19 cellular contexts compared by ENCODE assay signal in genomic region chr9:110659891-110660541, GRCh38. TPM values are rescaled to one million over a fixed set of nuclear protein-coding genes. Genes with fewer than 3 reads are reported as not detected.
DNase-seq lines count a peak whose midpoint lies in the region; ATAC-seq and TF ChIP-seq lines count a peak whose summit lies in the region.
"Had no signal": no experiment of that assay in that cellular context is flagged by ENCODE, and none has a peak within 500 bp of the region (broad histone marks: within the 10 kb centered on the region; RNA-seq: fewer than 3 reads in every experiment).

No MANE protein-coding gene starts in this region.

- DNase-seq in mammary epithelial cell (peak; percentile 23), breast epithelium (ENCODE audit: low spot score in 2 of 2) (no peak), SK-N-SH (peak; percentile 32), glomerular visceral epithelial cell (ENCODE audit: extremely low spot score) (peak; percentile 5), vagina (ENCODE audit: extremely low spot score in 2 of 2) (no peak), adrenal gland (no peak)
- no peak for DNase-seq in activated CD8-positive, alpha-beta memory T cell treated with anti-CD3 and anti-CD28 coated beads, Interleukin-2, amount 10 ng/mL, durations not matched to agents 7 days and 5 days
- DNase-seq: ACHN; activated CD4-positive, alpha-beta T cell treated with anti-CD3 and anti-CD28 coated beads, Interleukin-2, amount 10 ng/mL, durations not matched to agents 7 days and 5 days; activated naive CD8-positive, alpha-beta T cell treated with anti-CD3 and anti-CD28 coated beads, Interleukin-2, amount 50 U/mL, for 24 hours; activated T-cell treated with anti-CD3 and anti-CD28 coated beads, Interleukin-2, amount 50 U/mL, for 48 hours; heart left ventricle; NCI-H446 treated with DMSO at 0.1 percent for 48 hours; pancreas; stimulated activated naive B cell treated with anti-CD40 and anti-IgM and Interleukin-4, amounts not matched to agents 10 μg/mL and 1 μg/mL and 100 μg/mL, for 72 hours; upper lobe of right lung had no signal

- CTCF ChIA-PET in mammary epithelial cell (lab: Charles Lee; ENCODE audit: low non-redundant PET): no interaction called here
- CTCF ChIA-PET in SK-N-SH (lab: Yijun Ruan, JAX): interaction anchor here (0.6 to 1.7 kb wide), 7 partner anchors 9 to 376 kb away, joined by 3 to 11 read pairs (median 3); no protein-coding TSS in a partner anchor
- CTCF ChIA-PET in activated CD8-positive, alpha-beta memory T cell treated with anti-CD3 and anti-CD28 coated beads, Interleukin-2, amount 10 ng/mL, durations not matched to agents 7 days and 5 days (lab: Charles Lee): no interaction called here

- POLR2A ChIA-PET in SK-N-SH (lab: Yijun Ruan, JAX): no interaction called here

- TF ChIP-seq EP300 in SK-N-SH (IDR thresholded peaks at IDR 0.05; ENCODE audit: borderline replicate concordance in 1 of 2, low read depth in 1 of 2, low read length in 1 of 2): peak; percentile 90 to 96

- H3K9me3 Mint-ChIP-seq in activated CD8-positive, alpha-beta memory T cell treated with anti-CD3 and anti-CD28 coated beads, Interleukin-2, amount 10 ng/mL, durations not matched to agents 7 days and 5 days (ENCODE audit: low read depth): peaks cover 3% of the 10 kb centered on the region
- H3K9me3 Mint-ChIP-seq: activated CD4-positive, alpha-beta T cell treated with anti-CD3 and anti-CD28 coated beads, Interleukin-2, amount 10 ng/mL, durations not matched to agents 7 days and 5 days; activated naive CD8-positive, alpha-beta T cell treated with anti-CD3 and anti-CD28 coated beads, Interleukin-2, amount 50 U/mL, for 24 hours had no signal

- ATAC-seq in activated CD8-positive, alpha-beta memory T cell treated with anti-CD3 and anti-CD28 coated beads, Interleukin-2, amount 10 ng/mL, durations not matched to agents 7 days and 5 days: no peak
- ATAC-seq in HG03521 (IDR thresholded peaks at IDR 0.05; ENCODE audit: unreplicated experiment): no peak
- ATAC-seq: activated naive CD8-positive, alpha-beta T cell treated with anti-CD3 and anti-CD28 coated beads, Interleukin-2, amount 50 U/mL, for 24 hours; heart left ventricle; pancreas; stimulated activated naive B cell treated with anti-CD40 and anti-IgM and Interleukin-4, amounts not matched to agents 10 μg/mL and 1 μg/mL and 100 μg/mL, for 72 hours; upper lobe of right lung had no signal

- H3K27ac ChIP-seq in mammary epithelial cell (ENCODE audit: insufficient read depth, low read depth, low read length) (no peak overlapping the region), breast epithelium (no peak overlapping the region), SK-N-SH (ENCODE audit: low read depth in 2 of 2, low read length in 1 of 2) (peak overlapping the region; percentile 75 to 80), vagina (peak overlapping the region; percentile 36), adrenal gland (no peak overlapping the region)
- H3K27ac ChIP-seq: heart left ventricle, pancreas, upper lobe of right lung had no signal

- no peaks in the 10 kb centered on the region for H3K36me3 ChIP-seq in mammary epithelial cell (ENCODE audit: insufficient read depth, low read length)
- no peaks in the 10 kb centered on the region for H3K36me3 ChIP-seq in breast epithelium
- H3K36me3 ChIP-seq in SK-N-SH (replicated peaks in 1 of 2; ENCODE audit: control insufficient read depth in 1 of 2, insufficient read depth in 2 of 2, low read length in 1 of 2): no peaks in the 10 kb centered on the region
- H3K36me3 ChIP-seq in vagina: no peaks in the 10 kb centered on the region
- no peaks in the 10 kb centered on the region for H3K36me3 ChIP-seq in adrenal gland (replicated peaks in 1 of 2)
- H3K36me3 ChIP-seq: heart left ventricle, pancreas, upper lobe of right lung had no signal

- H3K4me3 Mint-ChIP-seq in activated CD8-positive, alpha-beta memory T cell treated with anti-CD3 and anti-CD28 coated beads, Interleukin-2, amount 10 ng/mL, durations not matched to agents 7 days and 5 days: no peak overlapping the region
- H3K4me3 Mint-ChIP-seq: activated CD4-positive, alpha-beta T cell treated with anti-CD3 and anti-CD28 coated beads, Interleukin-2, amount 10 ng/mL, durations not matched to agents 7 days and 5 days; activated naive CD8-positive, alpha-beta T cell treated with anti-CD3 and anti-CD28 coated beads, Interleukin-2, amount 50 U/mL, for 24 hours; stimulated activated naive B cell treated with anti-CD40 and anti-IgM and Interleukin-4, amounts not matched to agents 10 μg/mL and 1 μg/mL and 100 μg/mL, for 72 hours had no signal

- no peak for TF ChIP-seq RAD21 in SK-N-SH (IDR thresholded peaks at IDR 0.05; ENCODE audit: low read length)

- H4K20me1 ChIP-seq in mammary epithelial cell (ENCODE audit: insufficient read depth, low read length) (no peaks in the 10 kb centered on the region), SK-N-SH (ENCODE audit: insufficient read depth) (no peaks in the 10 kb centered on the region)

- no peak overlapping the region for H3K27ac Mint-ChIP-seq in activated CD8-positive, alpha-beta memory T cell treated with anti-CD3 and anti-CD28 coated beads, Interleukin-2, amount 10 ng/mL, durations not matched to agents 7 days and 5 days
- H3K27ac Mint-ChIP-seq: activated CD4-positive, alpha-beta T cell treated with anti-CD3 and anti-CD28 coated beads, Interleukin-2, amount 10 ng/mL, durations not matched to agents 7 days and 5 days; activated naive CD8-positive, alpha-beta T cell treated with anti-CD3 and anti-CD28 coated beads, Interleukin-2, amount 50 U/mL, for 24 hours; stimulated activated naive B cell treated with anti-CD40 and anti-IgM and Interleukin-4, amounts not matched to agents 10 μg/mL and 1 μg/mL and 100 μg/mL, for 72 hours had no signal

- H3K4me1 ChIP-seq in mammary epithelial cell (ENCODE audit: insufficient read depth, low read length) (no peaks in the 10 kb centered on the region), breast epithelium (no peaks in the 10 kb centered on the region), SK-N-SH (ENCODE audit: control insufficient read depth in 1 of 2, insufficient read depth in 2 of 2, low read depth in 1 of 2, low read length in 1 of 2) (peaks cover 0 to 3% of the 10 kb centered on the region in 2 experiments; a peak in 1 of 4 replicates), vagina (no peaks in the 10 kb centered on the region), adrenal gland (replicated peaks in 1 of 2) (no peaks in the 10 kb centered on the region)
- H3K4me1 ChIP-seq: pancreas, upper lobe of right lung had no signal

- H3K27me3 ChIP-seq in mammary epithelial cell (ENCODE audit: insufficient read depth, low read length): no peaks in the 10 kb centered on the region
- H3K27me3 ChIP-seq in breast epithelium: no peaks in the 10 kb centered on the region
- H3K27me3 ChIP-seq in SK-N-SH (ENCODE audit: insufficient read depth): no peaks in the 10 kb centered on the region
- no peaks in the 10 kb centered on the region for H3K27me3 ChIP-seq in vagina
- H3K27me3 ChIP-seq in adrenal gland: no peaks in the 10 kb centered on the region
- H3K27me3 ChIP-seq: heart left ventricle, pancreas, upper lobe of right lung had no signal

- H3K9ac ChIP-seq in mammary epithelial cell (ENCODE audit: insufficient read depth, low read length): no peak overlapping the region
- no peak overlapping the region for H3K9ac ChIP-seq in SK-N-SH

- H3K9me3 ChIP-seq in mammary epithelial cell (replicated peaks; ENCODE audit: insufficient read depth, low read length): no peaks in the 10 kb centered on the region
- no peaks in the 10 kb centered on the region for H3K9me3 ChIP-seq in breast epithelium
- no peaks in the 10 kb centered on the region for H3K9me3 ChIP-seq in SK-N-SH
- no peaks in the 10 kb centered on the region for H3K9me3 ChIP-seq in vagina
- no peaks in the 10 kb centered on the region for H3K9me3 ChIP-seq in adrenal gland (replicated peaks in 1 of 3)
- H3K9me3 ChIP-seq: heart left ventricle, pancreas, upper lobe of right lung had no signal

- no peaks in the 10 kb centered on the region for H3K79me2 ChIP-seq in mammary epithelial cell (ENCODE audit: insufficient read depth, low read length)
- no peaks in the 10 kb centered on the region for H3K79me2 ChIP-seq in SK-N-SH (ENCODE audit: insufficient read depth)

- H2AFZ ChIP-seq in mammary epithelial cell (ENCODE audit: low read depth, low read length): no peak overlapping the region
- no peak overlapping the region; the same call in 1 of the 2 replicates for H2AFZ ChIP-seq in SK-N-SH (ENCODE audit: low read depth)

- TF ChIP-seq CTCF in mammary epithelial cell (conservative IDR thresholded peaks at IDR 0.05 in 1 of 2, IDR thresholded peaks at IDR 0.05 in 1 of 2; ENCODE audit: extremely low read depth in 1 of 2, insufficient read depth in 1 of 2, low read depth in 1 of 2, low read length in 2 of 2) (no peak), breast epithelium (IDR thresholded peaks at IDR 0.05) (no peak), SK-N-SH (IDR thresholded peaks at IDR 0.05) (no peak), vagina (IDR thresholded peaks at IDR 0.05) (no peak), adrenal gland (IDR thresholded peaks at IDR 0.05) (no peak)

- in situ Hi-C loops in mammary epithelial cell (cut with MboI; ENCODE audit: low sequenced_read_pairs in 2 of 2): no loop called here

- H3K27me3 Mint-ChIP-seq in activated CD8-positive, alpha-beta memory T cell treated with anti-CD3 and anti-CD28 coated beads, Interleukin-2, amount 10 ng/mL, durations not matched to agents 7 days and 5 days: no peaks in the 10 kb centered on the region
- H3K27me3 Mint-ChIP-seq: activated CD4-positive, alpha-beta T cell treated with anti-CD3 and anti-CD28 coated beads, Interleukin-2, amount 10 ng/mL, durations not matched to agents 7 days and 5 days; activated naive CD8-positive, alpha-beta T cell treated with anti-CD3 and anti-CD28 coated beads, Interleukin-2, amount 50 U/mL, for 24 hours; stimulated activated naive B cell treated with anti-CD40 and anti-IgM and Interleukin-4, amounts not matched to agents 10 μg/mL and 1 μg/mL and 100 μg/mL, for 72 hours had no signal

- no peak for TF ChIP-seq POLR2A in breast epithelium (IDR thresholded peaks at IDR 0.05)
- TF ChIP-seq POLR2A in vagina (IDR thresholded peaks at IDR 0.05): no peak
- TF ChIP-seq POLR2A in adrenal gland (IDR thresholded peaks at IDR 0.05): no peak

- WGBS in mammary epithelial cell (ENCODE audit: low coverage, missing lambda C conversion rate): 84% methylated on average over 2 of the region's 2 CpGs
- 30% methylated on average over 2 of the region's 2 CpGs for WGBS in SK-N-SH (ENCODE audit: low lambda C conversion rate)
- whole genome bisulfite sequencing in adrenal gland, 4 donors: 73 to 88% (median 78%) methylated on average over 2 of the region's 2 CpGs

- H3K4me1 Mint-ChIP-seq in activated CD8-positive, alpha-beta memory T cell treated with anti-CD3 and anti-CD28 coated beads, Interleukin-2, amount 10 ng/mL, durations not matched to agents 7 days and 5 days: no peaks in the 10 kb centered on the region
- H3K4me1 Mint-ChIP-seq: activated CD4-positive, alpha-beta T cell treated with anti-CD3 and anti-CD28 coated beads, Interleukin-2, amount 10 ng/mL, durations not matched to agents 7 days and 5 days; activated naive CD8-positive, alpha-beta T cell treated with anti-CD3 and anti-CD28 coated beads, Interleukin-2, amount 50 U/mL, for 24 hours; stimulated activated naive B cell treated with anti-CD40 and anti-IgM and Interleukin-4, amounts not matched to agents 10 μg/mL and 1 μg/mL and 100 μg/mL, for 72 hours had no signal

- intact Hi-C loops in mammary epithelial cell (cut with micrococcal nuclease) (no loop called here), breast epithelium (cut with DNase I; ENCODE audit: low total_unique reads) (no loop called here), vagina (cut with DNase I) (no loop called here), adrenal gland (cut with DNase I) (no loop called here)

- H3K36me3 Mint-ChIP-seq in activated CD8-positive, alpha-beta memory T cell treated with anti-CD3 and anti-CD28 coated beads, Interleukin-2, amount 10 ng/mL, durations not matched to agents 7 days and 5 days: no peaks in the 10 kb centered on the region
- H3K36me3 Mint-ChIP-seq: stimulated activated naive B cell treated with anti-CD40 and anti-IgM and Interleukin-4, amounts not matched to agents 10 μg/mL and 1 μg/mL and 100 μg/mL, for 72 hours had no signal

- no TSS peak for BruUV-seq in mammary epithelial cell (replicated peaks; lab: Mats Ljungman, UMichigan)

- H3K4me2 ChIP-seq in mammary epithelial cell (ENCODE audit: insufficient read depth, low read depth, low read length): no peak overlapping the region
- no peak overlapping the region; the same call in 1 of the 2 replicates for H3K4me2 ChIP-seq in SK-N-SH

- peaks cover 12% of the 10 kb centered on the region for H3F3A ChIP-seq in SK-N-SH (replicated peaks; ENCODE audit: insufficient read depth)

- H3K4me3 ChIP-seq in mammary epithelial cell (replicated peaks in 1 of 3; ENCODE audit: insufficient read depth in 1 of 3, low read depth in 2 of 3, low read length in 3 of 3) (no peak overlapping the region), breast epithelium (no peak overlapping the region), SK-N-SH (ENCODE audit: low read depth in 2 of 2, low read length in 1 of 2) (no peak overlapping the region), vagina (no peak overlapping the region), adrenal gland (no peak overlapping the region)
- H3K4me3 ChIP-seq: heart left ventricle, pancreas, upper lobe of right lung had no signal

- dilution Hi-C loops in mammary epithelial cell (cut with HindIII; ENCODE audit: low sequenced_read_pairs): no loop called here

- H3K9me2 ChIP-seq in SK-N-SH: no peaks in the 10 kb centered on the region

RNA-seq across cellular contexts. Expression of gene MUSK, which starts 8.6 kb away (rescaled TPM):
- not detected for total RNA-seq in mammary epithelial cell
- polyA plus RNA-seq in mammary epithelial cell: not detected
- polyA minus RNA-seq in mammary epithelial cell: not detected
- under 1 TPM in 1 of 3 donors, not detected in 2; 0.32 TPM for total RNA-seq in breast epithelium
- polyA plus RNA-seq in SK-N-SH (2012; rRNA removed): not detected in 2 replicates
- polyA plus RNA-seq in SK-N-SH (2012; cell fraction: cytosol; rRNA removed): 0.03 and 0.04 TPM in 2 replicates
- polyA plus RNA-seq in SK-N-SH (2012; cell fraction: nucleus; rRNA removed): not detected in 2 replicates
- not detected for total RNA-seq in vagina
- total RNA-seq in adrenal gland: 1 to 10 TPM in 2 of 8 donors, under 1 TPM in 4, not detected in 2; 0.08 to 5.1 (median 0.62) TPM
- polyA plus RNA-seq in adrenal gland: under 1 TPM; 0.04 to 0.13 (median 0.08) TPM
- total RNA-seq in activated CD8-positive, alpha-beta memory T cell treated with anti-CD3 and anti-CD28 coated beads, Interleukin-2, amount 10 ng/mL, durations not matched to agents 7 days and 5 days: not detected
- total RNA-seq: activated CD4-positive, alpha-beta T cell treated with anti-CD3 and anti-CD28 coated beads, Interleukin-2, amount 10 ng/mL, durations not matched to agents 7 days and 5 days; SK-MEL-5 had no signal
- polyA plus RNA-seq: keratinocyte, pancreas had no signal

Comparison
In these comparisons a context has a peak if more than half of its experiments do, and no peak if none do; other contexts are left out.
1. DNase-seq: peak in mammary epithelial cell (single experiment), SK-N-SH (single experiment) and glomerular visceral epithelial cell (single experiment); none in breast epithelium (0 of 2), vagina (0 of 2), adrenal gland (0 of 7) and activated CD8-positive, alpha-beta memory T cell treated with anti-CD3 and anti-CD28 coated beads, Interleukin-2, amount 10 ng/mL, durations not matched to agents 7 days and 5 days (single experiment).
2. H3K27ac ChIP-seq: peak in SK-N-SH (2 of 2) and vagina (single experiment); none in mammary epithelial cell (single experiment), breast epithelium (0 of 2) and adrenal gland (0 of 5).